8 cellular contexts compared by ENCODE assay signal in the genomic region with DNA sequence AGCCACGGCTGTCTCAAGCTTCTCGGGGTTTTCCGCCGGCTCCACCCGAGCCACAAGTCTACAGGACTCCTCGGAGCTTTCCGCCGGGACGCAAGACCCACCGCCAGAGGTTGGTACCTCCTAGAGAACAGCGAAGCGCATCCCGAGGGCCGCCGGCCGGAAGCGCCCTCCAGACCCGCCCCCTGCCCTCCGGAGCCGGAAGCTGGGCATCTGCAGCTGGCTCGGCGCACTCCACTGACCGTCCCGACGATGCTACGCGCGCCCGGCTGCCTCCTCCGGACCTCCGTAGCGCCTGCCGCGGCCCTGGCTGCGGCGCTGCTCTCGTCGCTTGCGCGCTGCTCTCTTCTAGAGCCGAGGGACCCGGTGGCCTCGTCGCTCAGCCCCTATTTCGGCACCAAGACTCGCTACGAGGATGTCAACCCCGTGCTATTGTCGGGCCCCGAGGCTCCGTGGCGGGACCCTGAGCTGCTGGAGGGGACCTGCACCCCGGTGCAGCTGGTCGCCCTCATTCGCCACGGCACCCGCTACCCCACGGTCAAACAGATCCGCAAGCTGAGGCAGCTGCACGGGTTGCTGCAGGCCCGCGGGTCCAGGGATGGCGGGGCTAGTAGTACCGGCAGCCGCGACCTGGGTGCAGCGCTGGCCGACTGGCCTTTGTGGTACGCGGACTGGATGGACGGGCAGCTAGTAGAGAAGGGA. TPM values are rescaled to one million over a fixed set of nuclear protein-coding genes. Genes with fewer than 3 reads are reported as not detected.
DNase-seq lines count a peak whose midpoint lies in the region; ATAC-seq lines count a peak whose summit lies in the region.

A gene with protein sequence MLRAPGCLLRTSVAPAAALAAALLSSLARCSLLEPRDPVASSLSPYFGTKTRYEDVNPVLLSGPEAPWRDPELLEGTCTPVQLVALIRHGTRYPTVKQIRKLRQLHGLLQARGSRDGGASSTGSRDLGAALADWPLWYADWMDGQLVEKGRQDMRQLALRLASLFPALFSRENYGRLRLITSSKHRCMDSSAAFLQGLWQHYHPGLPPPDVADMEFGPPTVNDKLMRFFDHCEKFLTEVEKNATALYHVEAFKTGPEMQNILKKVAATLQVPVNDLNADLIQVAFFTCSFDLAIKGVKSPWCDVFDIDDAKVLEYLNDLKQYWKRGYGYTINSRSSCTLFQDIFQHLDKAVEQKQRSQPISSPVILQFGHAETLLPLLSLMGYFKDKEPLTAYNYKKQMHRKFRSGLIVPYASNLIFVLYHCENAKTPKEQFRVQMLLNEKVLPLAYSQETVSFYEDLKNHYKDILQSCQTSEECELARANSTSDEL (plus strand): TSS at position 227 of the 699 bp plus-strand sequence. CDS start 23 bp downstream, at position 250.

- DNase-seq in AML-193 (lab: John Stamatoyannopoulos, UW): peak; percentile 15 to 24
- peak; percentile 80 for DNase-seq in NCI-H510A (lab: John Stamatoyannopoulos, UW)
- DNase-seq in activated CD4-positive, alpha-beta T cell treated with anti-CD3 and anti-CD28 coated beads, Interleukin-2, amount 50 U/mL, for 1 hour: peak; percentile 48
- DNase-seq in cortex of kidney (lab: John Stamatoyannopoulos, UW): peak; percentile 24
- peak; percentile 82 to 87 for DNase-seq in left colon
- peak; percentile 87 to 90 for DNase-seq in stimulated activated CD4-positive, alpha-beta T cell treated with anti-CD3 and anti-CD28 coated beads, Interleukin-2, amount 100 ng/mL, for 24 hours

- ATAC-seq in GM18909 (IDR thresholded peaks at IDR 0.05; ENCODE audit: poor library complexity, unreplicated experiment) (peak; percentile 91), HG03139 (IDR thresholded peaks at IDR 0.05; ENCODE audit: unreplicated experiment) (peak; percentile 89), left colon (peak; percentile 95)

- intact Hi-C loops in left colon (cut with DNase I, micrococcal nuclease): no loop called here

RNA-seq across cellular contexts. Expression of the gene that starts here (rescaled TPM):
- total RNA-seq in left colon: 10 to 100 TPM; 28.2 to 34.3 TPM

Comparison
In these comparisons a context has a peak if more than half of its experiments do, and no peak if none do; other contexts are left out.
1. Peak in every context shown above with its lines: DNase-seq and ATAC-seq.
2. DNase-seq: peak in every context shown above with its lines; median percentile 88 in stimulated activated CD4-positive, alpha-beta T cell treated with anti-CD3 and anti-CD28 coated beads, Interleukin-2, amount 100 ng/mL, for 24 hours; 84 in left colon; 80 in NCI-H510A; 48 in activated CD4-positive, alpha-beta T cell treated with anti-CD3 and anti-CD28 coated beads, Interleukin-2, amount 50 U/mL, for 1 hour; 24 in cortex of kidney; 20 in AML-193.